ENCODE assay signal across 11 cellular contexts in genomic region chr22:36288571-36289405, GRCh38. TPM values are rescaled to one million over a fixed set of nuclear protein-coding genes. Genes with fewer than 3 reads are reported as not detected.
DNase-seq lines count a peak whose midpoint lies in the region; ATAC-seq and TF ChIP-seq lines count a peak whose summit lies in the region.
"Had no signal": no experiment of that assay in that cellular context is flagged by ENCODE, and none has a peak within 500 bp of the region (broad histone marks: within the 10 kb centered on the region; RNA-seq: fewer than 3 reads in every experiment).

No MANE protein-coding gene starts in this region.

- peak overlapping the region; percentile 96 to 99 for H3K27ac Mint-ChIP-seq in T-cell

- DNase-seq in right cardiac atrium (peak in 2 of 3 donors; percentile 54 to 55), Right ventricle myocardium inferior (ENCODE audit: missing footprints) (no peak), T-cell (no peak), left lung (peak; percentile 29 to 60), aorta (peak; percentile 49 to 75), GF-D8 (lab: John Stamatoyannopoulos, UW) (no peak)
- no peak for DNase-seq in activated CD4-positive, CD25-positive, alpha-beta regulatory T cell treated with anti-CD3 and anti-CD28 coated beads, Interleukin-2, amount 50 U/mL, for 72 hours
- DNase-seq: HCEC 1CT; stimulated activated CD4-positive, alpha-beta T cell treated with anti-CD3 and anti-CD28 coated beads, Interleukin-4, amount 100 ng/mL, for 1 hour had no signal

- H3K4me1 Mint-ChIP-seq in T-cell, result peaks cover 47 to 56% (median 53%) of the 10 kb centered on the region in 3 donors

- no peaks in the 10 kb centered on the region for H3K4me1 ChIP-seq in right cardiac atrium (ENCODE audit: control insufficient read depth, insufficient read depth, low read length)
- H3K4me1 ChIP-seq in left lung, result peaks cover 0 to 4% of the 10 kb centered on the region in 2 donors
- no peaks in the 10 kb centered on the region for H3K4me1 ChIP-seq in aorta (ENCODE audit: control insufficient read depth in 1 of 2, insufficient read depth in 2 of 2, low read length in 2 of 2)

- no peaks in the 10 kb centered on the region for H3K9me3 ChIP-seq in right cardiac atrium (ENCODE audit: control insufficient read depth, low read length)
- H3K9me3 ChIP-seq in left lung, result no peaks in the 10 kb centered on the region
- H3K9me3 ChIP-seq in aorta (ENCODE audit: control insufficient read depth, low read length), result no peaks in the 10 kb centered on the region

- peaks cover 15 to 100% of the 10 kb centered on the region in 2 donors for H3K36me3 ChIP-seq in left lung
- peaks cover 11 to 42% of the 10 kb centered on the region in 2 donors for H3K36me3 ChIP-seq in aorta (ENCODE audit: control insufficient read depth in 1 of 2, insufficient read depth in 2 of 2, low read length in 1 of 2)

- POLR2A ChIA-PET in T-cell (lab: Charles Lee), result interaction anchor here in 1 of 2 donors (1.0 kb wide), 1 partner anchor 11 kb away, joined by 3 read pairs; no protein-coding TSS in a partner anchor

- H3K9me3 Mint-ChIP-seq in T-cell, result no peaks in the 10 kb centered on the region

- H3K4me3 ChIP-seq in right cardiac atrium (ENCODE audit: low read length) (no peak overlapping the region), left lung (no peak overlapping the region), aorta (ENCODE audit: low read length in 2 of 2) (no peak overlapping the region)
- H3K4me3 ChIP-seq: coronary artery had no signal

- no peak for TF ChIP-seq CTCF in left lung (IDR thresholded peaks at IDR 0.05)

- no peaks in the 10 kb centered on the region for H3K27me3 Mint-ChIP-seq in T-cell

- H3K36me3 Mint-ChIP-seq in T-cell, result peaks cover 72% of the 10 kb centered on the region

- ATAC-seq in right cardiac atrium (no peak), Right ventricle myocardium inferior (no peak), T-cell (replicated peaks in 1 of 4) (no peak), left lung (no peak), aorta (ENCODE audit: low FRiP score) (peak; percentile 3), GM19452 (IDR thresholded peaks at IDR 0.05; ENCODE audit: unreplicated experiment) (no peak)

- H3K27ac ChIP-seq in right cardiac atrium (ENCODE audit: low read length) (no peak overlapping the region), left lung (no peak overlapping the region), aorta (ENCODE audit: low read depth in 1 of 2, low read length in 2 of 2) (no peak overlapping the region)

- no peaks in the 10 kb centered on the region for H3K27me3 ChIP-seq in right cardiac atrium (ENCODE audit: control insufficient read depth, insufficient read depth)
- H3K27me3 ChIP-seq in left lung, result no peaks in the 10 kb centered on the region
- no peaks in the 10 kb centered on the region for H3K27me3 ChIP-seq in aorta (ENCODE audit: control insufficient read depth in 1 of 2, insufficient read depth in 2 of 2, low read length in 1 of 2)

- whole genome bisulfite sequencing in right cardiac atrium, result 91% methylated on average over 33 of the region's 33 CpGs
- 77 to 78% methylated on average over 33 of the region's 33 CpGs for WGBS in aorta, 2 donors

- CTCF ChIA-PET in T-cell (lab: Charles Lee), result interaction anchor here in 1 of 2 donors (0.5 to 0.8 kb wide), 2 partner anchors 14 to 194 kb away, joined by 3 read pairs; no protein-coding TSS in a partner anchor

- intact Hi-C loops in right cardiac atrium (cut with DNase I) (loop anchor here in 2 of 4 donors (5.0 to 10.0 kb wide), 2 partner anchors 91 to 144 kb away; no protein-coding TSS in a partner anchor), Right ventricle myocardium inferior (cut with DNase I) (no loop called here), left lung (cut with DNase I) (no loop called here), aorta (cut with DNase I) (no loop called here)

- peak overlapping the region in 1 of 3 donors; percentile 83 for H3K4me3 Mint-ChIP-seq in T-cell

RNA-seq across cellular contexts. Expression of gene APOL1, which starts 35.9 kb away (rescaled TPM):
- total RNA-seq in right cardiac atrium (10 to 100 TPM; 14.0 to 29.8 (median 16.9) TPM), Right ventricle myocardium inferior (22.1 TPM), T-cell (10 to 100 TPM; 15.7 to 29.5 (median 19.8) TPM), left lung (100 to 1,000 TPM in 1 of 2 donors, 10 to 100 TPM in 1; 89.4 to 109 TPM), aorta (10 to 100 TPM; 50.0 to 74.0 TPM)
- polyA plus RNA-seq in right cardiac atrium (13.6 TPM), aorta (10 to 100 TPM; 14.1 to 36.5 TPM)

RNA-seq across cellular contexts. Expression of gene APOL2, which starts 49.5 kb away (rescaled TPM):
- total RNA-seq in right cardiac atrium, result 10 to 100 TPM; 39.9 to 54.8 (median 42.9) TPM
- polyA plus RNA-seq in right cardiac atrium, result 29.1 TPM
- total RNA-seq in Right ventricle myocardium inferior, result 67.0 TPM
- total RNA-seq in T-cell, result 10 to 100 TPM; 38.3 to 80.7 (median 70.6) TPM
- total RNA-seq in left lung, result 10 to 100 TPM; 51.3 to 63.0 TPM
- 10 to 100 TPM; 42.0 to 62.8 TPM for total RNA-seq in aorta
- polyA plus RNA-seq in aorta, result 10 to 100 TPM; 26.4 to 30.6 TPM

Comparison
In these comparisons a context has a peak if more than half of its experiments do, and no peak if none do; other contexts are left out.
1. DNase-seq: peak in right cardiac atrium (2 of 3), left lung (2 of 2) and aorta (2 of 2); none in Right ventricle myocardium inferior (single experiment), T-cell (0 of 34), GF-D8 (single experiment) and activated CD4-positive, CD25-positive, alpha-beta regulatory T cell treated with anti-CD3 and anti-CD28 coated beads, Interleukin-2, amount 50 U/mL, for 72 hours (single experiment).